Comparison of ENCODE assay signal across 40 cellular contexts in genomic region chr10:22442063-22442462, GRCh38.
"Had no signal": no experiment of that assay in that cellular context is flagged by ENCODE, and none has a peak within 500 bp of the region (broad histone marks: within the 10 kb centered on the region; RNA-seq: fewer than 3 reads in every experiment).

No MANE protein-coding gene starts in this region.

- H3K27ac ChIP-seq: brain microvascular endothelial cell, cardiac muscle cell, PC-9, RWPE1, SK-N-MC, VCaP had no signal

- H3K9me3 Mint-ChIP-seq: activated B cell treated with CpG ODN at 0.5 μM for 24 hours; activated CD4-positive, alpha-beta memory T cell treated with anti-CD3 and anti-CD28 coated beads for 36 hours; activated naive CD4-positive, alpha-beta T cell treated with anti-CD3 and anti-CD28 coated beads for 36 hours; activated naive CD8-positive, alpha-beta T cell treated with anti-CD3 and anti-CD28 coated beads, Interleukin-2, amount 50 U/mL, for 24 hours; activated T-cell treated with anti-CD3 and anti-CD28 coated beads, Interleukin-2, amount 50 U/mL, for 4 hours; activated T-helper 1 cell treated with anti-CD3 and anti-CD28 coated beads, Interleukin-12 subunit alpha, Interleukin-12 subunit beta, Interleukin-2, Interleukin-4 antibody, amounts not matched to agents 30 ng/mL and 10 ng/mL and 1 ng/mL, durations not matched to agents 14 hours and 24 hours and 36 hours; T-cell had no signal

- H3K27me3 Mint-ChIP-seq: activated B cell treated with CpG ODN at 0.5 μM for 24 hours; activated naive CD8-positive, alpha-beta T cell had no signal

- DNase-seq: activated B cell treated with CpG ODN at 0.5 μM for 24 hours; activated CD4-positive, alpha-beta memory T cell treated with anti-CD3 and anti-CD28 coated beads for 36 hours; activated CD4-positive, alpha-beta T cell treated with anti-CD3 and anti-CD28 coated beads for 4 hours; activated CD4-positive, alpha-beta T cell treated with anti-CD3 and anti-CD28 coated beads, Interleukin-2, amount 50 U/mL, for 1 hour; activated CD4-positive, CD25-positive, alpha-beta regulatory T cell treated with anti-CD3 and anti-CD28 coated beads, Interleukin-2, amount 50 U/mL, for 72 hours; activated CD8-positive, alpha-beta memory T cell treated with anti-CD3 and anti-CD28 coated beads, Interleukin-2, amount 50 U/mL, for 4 hours; activated gamma-delta T cell treated with Interleukin-2 at 50 U/mL for 16 hours; activated naive CD4-positive, alpha-beta T cell treated with anti-CD3 and anti-CD28 coated beads for 36 hours; activated naive CD8-positive, alpha-beta T cell treated with anti-CD3 and anti-CD28 coated beads, Interleukin-2, amount 50 U/mL, for 24 hours; activated T-cell treated with anti-CD3 and anti-CD28 coated beads for 4 hours; activated T-cell treated with anti-CD3 and anti-CD28 coated beads, Interleukin-2, amount 50 U/mL, for 4 hours; amniotic stem cell; aorta; brain microvascular endothelial cell; Kasumi-1; KG1; MM.1S; MV-4-11; NCI-H1092; NCI-H1436 treated with DMSO at 0.1 percent for 48 hours; NCI-H1694 treated with DMSO at 0.1 percent for 48 hours; NCI-H2029; NCI-H2171; NCI-H510A; NCI-H526; NCI-H748 treated with DMSO at 0.1 percent for 48 hours; NK-92 treated with Interleukin-12 subunit alpha and Interleukin-12 subunit beta, amount 100 ng/mL, for 24 hours; PC-9; SIG-M5; T-cell; T-helper 17 cell; T-helper 9 cell had no signal

- FAIRE-seq: RCC 7860 had no signal

- H3K4me3 Mint-ChIP-seq: activated B cell treated with CpG ODN at 0.5 μM for 24 hours; activated CD4-positive, alpha-beta memory T cell treated with anti-CD3 and anti-CD28 coated beads for 36 hours; activated naive CD4-positive, alpha-beta T cell treated with anti-CD3 and anti-CD28 coated beads for 36 hours; activated naive CD8-positive, alpha-beta T cell; activated naive CD8-positive, alpha-beta T cell treated with anti-CD3 and anti-CD28 coated beads, Interleukin-2, amount 50 U/mL, for 24 hours; activated T-cell treated with anti-CD3 and anti-CD28 coated beads, Interleukin-2, amount 50 U/mL, for 4 hours; activated T-helper 1 cell treated with anti-CD3 and anti-CD28 coated beads, Interleukin-12 subunit alpha, Interleukin-12 subunit beta, Interleukin-2, Interleukin-4 antibody, amounts not matched to agents 30 ng/mL and 10 ng/mL and 1 ng/mL, durations not matched to agents 14 hours and 24 hours and 36 hours; T-cell; T-helper 17 cell had no signal

- H3K27me3 ChIP-seq: brain microvascular endothelial cell had no signal

- H3K36me3 Mint-ChIP-seq: activated CD4-positive, alpha-beta memory T cell treated with anti-CD3 and anti-CD28 coated beads for 36 hours; activated naive CD8-positive, alpha-beta T cell; T-cell had no signal

- ATAC-seq: activated naive CD8-positive, alpha-beta T cell treated with anti-CD3 and anti-CD28 coated beads, Interleukin-2, amount 50 U/mL, for 24 hours; activated T-cell treated with anti-CD3 and anti-CD28 coated beads, Interleukin-2, amount 50 U/mL, for 4 hours; Right ventricle myocardium inferior; T-cell; T-helper 17 cell had no signal

- H3K36me3 ChIP-seq: brain microvascular endothelial cell, cardiac muscle cell had no signal

- H3K27ac Mint-ChIP-seq: activated B cell treated with CpG ODN at 0.5 μM for 24 hours; activated CD4-positive, alpha-beta memory T cell treated with anti-CD3 and anti-CD28 coated beads for 36 hours; activated naive CD4-positive, alpha-beta T cell treated with anti-CD3 and anti-CD28 coated beads for 36 hours; activated naive CD8-positive, alpha-beta T cell; activated naive CD8-positive, alpha-beta T cell treated with anti-CD3 and anti-CD28 coated beads, Interleukin-2, amount 50 U/mL, for 24 hours; activated T-helper 1 cell treated with anti-CD3 and anti-CD28 coated beads, Interleukin-12 subunit alpha, Interleukin-12 subunit beta, Interleukin-2, Interleukin-4 antibody, amounts not matched to agents 30 ng/mL and 10 ng/mL and 1 ng/mL, durations not matched to agents 14 hours and 24 hours and 36 hours; T-cell; T-helper 17 cell had no signal

- H3K4me3 ChIP-seq: cardiac muscle cell, PC-9, SK-N-MC had no signal
